In the genomic region with DNA sequence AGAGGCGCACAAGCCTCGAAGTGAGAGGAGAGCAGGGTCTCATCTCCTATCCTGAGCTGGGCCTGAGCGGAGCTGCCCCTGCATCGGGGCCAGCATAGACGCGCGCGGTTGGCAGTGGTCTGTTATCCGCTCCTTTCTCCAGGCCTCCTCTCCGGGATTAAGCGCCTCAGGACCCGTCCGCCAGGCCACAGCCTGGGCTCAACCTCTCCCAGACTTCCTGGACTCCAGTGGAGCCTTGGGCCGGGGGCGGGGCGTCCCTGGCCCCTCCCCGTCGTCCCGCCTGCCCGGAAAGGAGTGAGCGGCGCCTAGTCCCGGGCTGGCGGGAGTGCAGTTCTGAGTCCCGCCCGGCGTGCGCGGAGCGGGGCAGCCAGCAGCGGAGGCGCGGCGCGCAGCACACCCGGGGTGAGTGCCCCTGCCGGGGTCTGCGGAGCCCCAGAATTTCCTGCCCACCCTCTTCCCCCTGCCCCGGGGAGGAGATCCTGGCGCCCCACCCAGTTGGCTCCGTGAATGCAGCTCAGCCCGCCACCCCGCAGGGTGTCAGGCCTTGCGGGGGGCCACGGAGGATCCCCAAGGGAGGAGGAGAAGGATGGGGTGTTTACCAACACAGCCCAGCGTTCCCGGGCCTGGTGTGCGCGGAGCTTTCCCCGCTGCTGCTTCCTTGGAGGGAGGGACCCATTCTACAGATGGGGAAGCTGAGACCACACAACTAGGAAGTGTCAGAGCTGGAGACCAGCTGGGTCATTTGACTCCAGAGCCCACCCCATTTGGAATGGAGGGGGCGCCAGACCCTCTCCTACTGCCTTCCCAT, we compare ENCODE assay signal across 1 cellular context.
A peak's percentile ranks its signal among the peaks of the same experiment; 100 is the strongest.
TF ChIP-seq lines count a peak whose summit lies in the region.

A gene with protein sequence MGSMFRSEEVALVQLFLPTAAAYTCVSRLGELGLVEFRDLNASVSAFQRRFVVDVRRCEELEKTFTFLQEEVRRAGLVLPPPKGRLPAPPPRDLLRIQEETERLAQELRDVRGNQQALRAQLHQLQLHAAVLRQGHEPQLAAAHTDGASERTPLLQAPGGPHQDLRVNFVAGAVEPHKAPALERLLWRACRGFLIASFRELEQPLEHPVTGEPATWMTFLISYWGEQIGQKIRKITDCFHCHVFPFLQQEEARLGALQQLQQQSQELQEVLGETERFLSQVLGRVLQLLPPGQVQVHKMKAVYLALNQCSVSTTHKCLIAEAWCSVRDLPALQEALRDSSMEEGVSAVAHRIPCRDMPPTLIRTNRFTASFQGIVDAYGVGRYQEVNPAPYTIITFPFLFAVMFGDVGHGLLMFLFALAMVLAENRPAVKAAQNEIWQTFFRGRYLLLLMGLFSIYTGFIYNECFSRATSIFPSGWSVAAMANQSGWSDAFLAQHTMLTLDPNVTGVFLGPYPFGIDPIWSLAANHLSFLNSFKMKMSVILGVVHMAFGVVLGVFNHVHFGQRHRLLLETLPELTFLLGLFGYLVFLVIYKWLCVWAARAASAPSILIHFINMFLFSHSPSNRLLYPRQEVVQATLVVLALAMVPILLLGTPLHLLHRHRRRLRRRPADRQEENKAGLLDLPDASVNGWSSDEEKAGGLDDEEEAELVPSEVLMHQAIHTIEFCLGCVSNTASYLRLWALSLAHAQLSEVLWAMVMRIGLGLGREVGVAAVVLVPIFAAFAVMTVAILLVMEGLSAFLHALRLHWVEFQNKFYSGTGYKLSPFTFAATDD (plus strand): TSS at position 308 of the 808 bp plus-strand sequence. CDS start 2,247 bp downstream, outside the sequence.

TF ChIP-seq in GM12878, 131 proteins besides CTCF, POLR2A, EP300 and RAD21 (continued from another document and continues in another):
- TF ChIP-seq, protein P1, sequence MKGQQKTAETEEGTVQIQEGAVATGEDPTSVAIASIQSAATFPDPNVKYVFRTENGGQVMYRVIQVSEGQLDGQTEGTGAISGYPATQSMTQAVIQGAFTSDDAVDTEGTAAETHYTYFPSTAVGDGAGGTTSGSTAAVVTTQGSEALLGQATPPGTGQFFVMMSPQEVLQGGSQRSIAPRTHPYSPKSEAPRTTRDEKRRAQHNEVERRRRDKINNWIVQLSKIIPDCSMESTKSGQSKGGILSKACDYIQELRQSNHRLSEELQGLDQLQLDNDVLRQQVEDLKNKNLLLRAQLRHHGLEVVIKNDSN (IDR thresholded peaks at IDR 0.05; ENCODE audit: borderline replicate concordance, extremely low read length, insufficient read depth, low read depth, low read length) = no peak
- peak; percentile 70; the same call in 1 of the 2 replicates for TF ChIP-seq ZSCAN29 (IDR thresholded peaks at IDR 0.05)
- TF ChIP-seq IRF4 (IDR thresholded peaks at IDR 0.05; ENCODE audit: low read depth, low read length) = no peak
- TF ChIP-seq, protein P2, sequence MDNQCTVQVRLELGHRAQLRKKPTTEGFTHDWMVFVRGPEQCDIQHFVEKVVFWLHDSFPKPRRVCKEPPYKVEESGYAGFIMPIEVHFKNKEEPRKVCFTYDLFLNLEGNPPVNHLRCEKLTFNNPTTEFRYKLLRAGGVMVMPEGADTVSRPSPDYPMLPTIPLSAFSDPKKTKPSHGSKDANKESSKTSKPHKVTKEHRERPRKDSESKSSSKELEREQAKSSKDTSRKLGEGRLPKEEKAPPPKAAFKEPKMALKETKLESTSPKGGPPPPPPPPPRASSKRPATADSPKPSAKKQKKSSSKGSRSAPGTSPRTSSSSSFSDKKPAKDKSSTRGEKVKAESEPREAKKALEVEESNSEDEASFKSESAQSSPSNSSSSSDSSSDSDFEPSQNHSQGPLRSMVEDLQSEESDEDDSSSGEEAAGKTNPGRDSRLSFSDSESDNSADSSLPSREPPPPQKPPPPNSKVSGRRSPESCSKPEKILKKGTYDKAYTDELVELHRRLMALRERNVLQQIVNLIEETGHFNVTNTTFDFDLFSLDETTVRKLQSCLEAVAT (IDR thresholded peaks at IDR 0.05) = no peak
- TF ChIP-seq MEF2B (IDR thresholded peaks at IDR 0.05; ENCODE audit: partially characterized antibody, poor library complexity, severe bottlenecking) = peak; percentile 57
- TF ChIP-seq SMC3 (IDR thresholded peaks at IDR 0.05; ENCODE audit: borderline replicate concordance, low read length) = no peak
- TF ChIP-seq IKZF1 (conservative IDR thresholded peaks at IDR 0.05) = peak; percentile 73
- no peak for TF ChIP-seq ZZZ3 (IDR thresholded peaks at IDR 0.05; ENCODE audit: control insufficient read depth, insufficient read length, low read depth)
- TF ChIP-seq FOXM1 (IDR thresholded peaks at IDR 0.05; ENCODE audit: low read depth, low read length) = no peak
- TF ChIP-seq RCOR1 (conservative IDR thresholded peaks at IDR 0.05; ENCODE audit: low read depth, low read length) = 0 out of 2 replicates have a peak, but pooled peaks have one; percentile 43
- TF ChIP-seq POLR2AphosphoS5 (IDR thresholded peaks at IDR 0.05; ENCODE audit: low read length) = peak; percentile 78
- TF ChIP-seq SMAD5 (IDR thresholded peaks at IDR 0.05; ENCODE audit: low read depth) = peak; percentile 59
- TF ChIP-seq CEBPB (IDR thresholded peaks at IDR 0.05; ENCODE audit: borderline replicate concordance in 1 of 2, low read depth in 2 of 2, low read length in 2 of 2) = no peak
- no peak for TF ChIP-seq GABPA (IDR thresholded peaks at IDR 0.05; ENCODE audit: low read depth)
- peak; percentile 44 for TF ChIP-seq EED (IDR thresholded peaks at IDR 0.05; ENCODE audit: low read depth)
- peak; percentile 40; the same call in 1 of the 2 replicates for TF ChIP-seq BACH1 (IDR thresholded peaks at IDR 0.05; ENCODE audit: borderline replicate concordance)
- TF ChIP-seq MTA3 (IDR thresholded peaks at IDR 0.05; ENCODE audit: borderline replicate concordance, low read length) = no peak
- TF ChIP-seq SREBF1 (IDR thresholded peaks at IDR 0.05; ENCODE audit: low read length) = no peak
- peak; percentile 8 to 54; a peak in 2 of 4 replicates for TF ChIP-seq BHLHE40 (IDR thresholded peaks at IDR 0.05; ENCODE audit: borderline replicate concordance in 1 of 2, low read depth in 2 of 2, low read length in 1 of 2)
- no peak for TF ChIP-seq ZNF207 (IDR thresholded peaks at IDR 0.05; ENCODE audit: borderline replicate concordance)
- TF ChIP-seq DPF2 (IDR thresholded peaks at IDR 0.05) = peak; percentile 64; the same call in 1 of the 2 replicates
- TF ChIP-seq ZNF274 (IDR thresholded peaks at IDR 0.05; ENCODE audit: insufficient read depth, insufficient read length) = no peak
- no peak for TF ChIP-seq MYC (IDR thresholded peaks at IDR 0.05; ENCODE audit: insufficient read depth, insufficient read length, insufficient replicate concordance, low read length, severe bottlenecking)
- TF ChIP-seq, protein P3, sequence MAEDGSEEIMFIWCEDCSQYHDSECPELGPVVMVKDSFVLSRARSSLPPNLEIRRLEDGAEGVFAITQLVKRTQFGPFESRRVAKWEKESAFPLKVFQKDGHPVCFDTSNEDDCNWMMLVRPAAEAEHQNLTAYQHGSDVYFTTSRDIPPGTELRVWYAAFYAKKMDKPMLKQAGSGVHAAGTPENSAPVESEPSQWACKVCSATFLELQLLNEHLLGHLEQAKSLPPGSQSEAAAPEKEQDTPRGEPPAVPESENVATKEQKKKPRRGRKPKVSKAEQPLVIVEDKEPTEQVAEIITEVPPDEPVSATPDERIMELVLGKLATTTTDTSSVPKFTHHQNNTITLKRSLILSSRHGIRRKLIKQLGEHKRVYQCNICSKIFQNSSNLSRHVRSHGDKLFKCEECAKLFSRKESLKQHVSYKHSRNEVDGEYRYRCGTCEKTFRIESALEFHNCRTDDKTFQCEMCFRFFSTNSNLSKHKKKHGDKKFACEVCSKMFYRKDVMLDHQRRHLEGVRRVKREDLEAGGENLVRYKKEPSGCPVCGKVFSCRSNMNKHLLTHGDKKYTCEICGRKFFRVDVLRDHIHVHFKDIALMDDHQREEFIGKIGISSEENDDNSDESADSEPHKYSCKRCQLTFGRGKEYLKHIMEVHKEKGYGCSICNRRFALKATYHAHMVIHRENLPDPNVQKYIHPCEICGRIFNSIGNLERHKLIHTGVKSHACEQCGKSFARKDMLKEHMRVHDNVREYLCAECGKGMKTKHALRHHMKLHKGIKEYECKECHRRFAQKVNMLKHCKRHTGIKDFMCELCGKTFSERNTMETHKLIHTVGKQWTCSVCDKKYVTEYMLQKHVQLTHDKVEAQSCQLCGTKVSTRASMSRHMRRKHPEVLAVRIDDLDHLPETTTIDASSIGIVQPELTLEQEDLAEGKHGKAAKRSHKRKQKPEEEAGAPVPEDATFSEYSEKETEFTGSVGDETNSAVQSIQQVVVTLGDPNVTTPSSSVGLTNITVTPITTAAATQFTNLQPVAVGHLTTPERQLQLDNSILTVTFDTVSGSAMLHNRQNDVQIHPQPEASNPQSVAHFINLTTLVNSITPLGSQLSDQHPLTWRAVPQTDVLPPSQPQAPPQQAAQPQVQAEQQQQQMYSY (CRISPR knock-in tag; IDR thresholded peaks at IDR 0.05) = no peak
- TF ChIP-seq YY1 (IDR thresholded peaks at IDR 0.05; ENCODE audit: low read depth, low read length) = no peak
- no peak for TF ChIP-seq BCL11A (IDR thresholded peaks at IDR 0.05; ENCODE audit: low read depth, low read length)
- no peak; a peak in 1 of 3 replicates for TF ChIP-seq EGR1 (IDR thresholded peaks at IDR 0.05; ENCODE audit: borderline replicate concordance in 1 of 2, low read depth in 2 of 2, low read length in 2 of 2)
- TF ChIP-seq, protein P4, sequence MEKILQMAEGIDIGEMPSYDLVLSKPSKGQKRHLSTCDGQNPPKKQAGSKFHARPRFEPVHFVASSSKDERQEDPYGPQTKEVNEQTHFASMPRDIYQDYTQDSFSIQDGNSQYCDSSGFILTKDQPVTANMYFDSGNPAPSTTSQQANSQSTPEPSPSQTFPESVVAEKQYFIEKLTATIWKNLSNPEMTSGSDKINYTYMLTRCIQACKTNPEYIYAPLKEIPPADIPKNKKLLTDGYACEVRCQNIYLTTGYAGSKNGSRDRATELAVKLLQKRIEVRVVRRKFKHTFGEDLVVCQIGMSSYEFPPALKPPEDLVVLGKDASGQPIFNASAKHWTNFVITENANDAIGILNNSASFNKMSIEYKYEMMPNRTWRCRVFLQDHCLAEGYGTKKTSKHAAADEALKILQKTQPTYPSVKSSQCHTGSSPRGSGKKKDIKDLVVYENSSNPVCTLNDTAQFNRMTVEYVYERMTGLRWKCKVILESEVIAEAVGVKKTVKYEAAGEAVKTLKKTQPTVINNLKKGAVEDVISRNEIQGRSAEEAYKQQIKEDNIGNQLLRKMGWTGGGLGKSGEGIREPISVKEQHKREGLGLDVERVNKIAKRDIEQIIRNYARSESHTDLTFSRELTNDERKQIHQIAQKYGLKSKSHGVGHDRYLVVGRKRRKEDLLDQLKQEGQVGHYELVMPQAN (conservative IDR thresholded peaks at IDR 0.05) = peak; percentile 78; the same call in 1 of the 2 replicates
- no peak for TF ChIP-seq NFIC (IDR thresholded peaks at IDR 0.05; ENCODE audit: low read depth, low read length)
- peak; percentile 79 for TF ChIP-seq MXI1 (IDR thresholded peaks at IDR 0.05; ENCODE audit: low read depth, low read length)
- peak; percentile 7 for TF ChIP-seq SP1 (IDR thresholded peaks at IDR 0.05; ENCODE audit: low read depth, low read length)
- peak; percentile 82; the same call in 1 of the 2 replicates for TF ChIP-seq PML (IDR thresholded peaks at IDR 0.05; ENCODE audit: low read length)
- peak; percentile 14; the same call in 1 of the 2 replicates for TF ChIP-seq FOXK2 (IDR thresholded peaks at IDR 0.05)
- TF ChIP-seq STAT3 (IDR thresholded peaks at IDR 0.05; ENCODE audit: low read depth, low read length) = no peak
- no peak for TF ChIP-seq SIX5 (IDR thresholded peaks at IDR 0.05; ENCODE audit: low read depth, low read length, severe bottlenecking)
- 0 out of 2 replicates have a peak, but pooled peaks have one; percentile 54 for TF ChIP-seq CHD1 (IDR thresholded peaks at IDR 0.05; ENCODE audit: low read depth, low read length)
- no peak for TF ChIP-seq SIN3A (IDR thresholded peaks at IDR 0.05; ENCODE audit: low read depth, low read length)
- no peak for TF ChIP-seq RFX5 (IDR thresholded peaks at IDR 0.05; ENCODE audit: low read depth, low read length)
- no peak for TF ChIP-seq ESRRA (IDR thresholded peaks at IDR 0.05; ENCODE audit: low read length)
- TF ChIP-seq NR2C1 (IDR thresholded peaks at IDR 0.05) = no peak
- TF ChIP-seq, protein P5, sequence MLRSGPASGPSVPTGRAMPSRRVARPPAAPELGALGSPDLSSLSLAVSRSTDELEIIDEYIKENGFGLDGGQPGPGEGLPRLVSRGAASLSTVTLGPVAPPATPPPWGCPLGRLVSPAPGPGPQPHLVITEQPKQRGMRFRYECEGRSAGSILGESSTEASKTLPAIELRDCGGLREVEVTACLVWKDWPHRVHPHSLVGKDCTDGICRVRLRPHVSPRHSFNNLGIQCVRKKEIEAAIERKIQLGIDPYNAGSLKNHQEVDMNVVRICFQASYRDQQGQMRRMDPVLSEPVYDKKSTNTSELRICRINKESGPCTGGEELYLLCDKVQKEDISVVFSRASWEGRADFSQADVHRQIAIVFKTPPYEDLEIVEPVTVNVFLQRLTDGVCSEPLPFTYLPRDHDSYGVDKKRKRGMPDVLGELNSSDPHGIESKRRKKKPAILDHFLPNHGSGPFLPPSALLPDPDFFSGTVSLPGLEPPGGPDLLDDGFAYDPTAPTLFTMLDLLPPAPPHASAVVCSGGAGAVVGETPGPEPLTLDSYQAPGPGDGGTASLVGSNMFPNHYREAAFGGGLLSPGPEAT (IDR thresholded peaks at IDR 0.05; ENCODE audit: low read depth) = peak; percentile 36
- no peak for TF ChIP-seq TCF3 (IDR thresholded peaks at IDR 0.05; ENCODE audit: borderline replicate concordance, insufficient read depth, low read depth, low read length)
- no peak for TF ChIP-seq MYB (IDR thresholded peaks at IDR 0.05; ENCODE audit: borderline replicate concordance, low read depth, low read length)
- no peak for TF ChIP-seq ZBED1 (IDR thresholded peaks at IDR 0.05; ENCODE audit: borderline replicate concordance)
- TF ChIP-seq NRF1 (conservative IDR thresholded peaks at IDR 0.05; ENCODE audit: low read depth, low read length) = no peak
- TF ChIP-seq MEF2A (IDR thresholded peaks at IDR 0.05; ENCODE audit: insufficient read depth, low read depth, low read length) = no peak
- no peak for TF ChIP-seq NFYA (IDR thresholded peaks at IDR 0.05; ENCODE audit: borderline replicate concordance, low read depth, low read length)
- 0 out of 2 replicates have a peak, but pooled peaks have one; percentile 30 for TF ChIP-seq NR2F1 (conservative IDR thresholded peaks at IDR 0.05)
- TF ChIP-seq JUNB (IDR thresholded peaks at IDR 0.05) = no peak
- TF ChIP-seq TBL1XR1 (IDR thresholded peaks at IDR 0.05; ENCODE audit: low read depth, low read length) = no peak
- TF ChIP-seq SUPT20H (IDR thresholded peaks at IDR 0.05; ENCODE audit: borderline replicate concordance, control insufficient read depth, low read depth, low read length) = no peak
- no peak for TF ChIP-seq SRF (IDR thresholded peaks at IDR 0.05; ENCODE audit: low read depth in 2 of 2, low read length in 2 of 2)
- TF ChIP-seq NBN (IDR thresholded peaks at IDR 0.05) = 0 out of 2 replicates have a peak, but pooled peaks have one; percentile 5
- TF ChIP-seq, protein P6, sequence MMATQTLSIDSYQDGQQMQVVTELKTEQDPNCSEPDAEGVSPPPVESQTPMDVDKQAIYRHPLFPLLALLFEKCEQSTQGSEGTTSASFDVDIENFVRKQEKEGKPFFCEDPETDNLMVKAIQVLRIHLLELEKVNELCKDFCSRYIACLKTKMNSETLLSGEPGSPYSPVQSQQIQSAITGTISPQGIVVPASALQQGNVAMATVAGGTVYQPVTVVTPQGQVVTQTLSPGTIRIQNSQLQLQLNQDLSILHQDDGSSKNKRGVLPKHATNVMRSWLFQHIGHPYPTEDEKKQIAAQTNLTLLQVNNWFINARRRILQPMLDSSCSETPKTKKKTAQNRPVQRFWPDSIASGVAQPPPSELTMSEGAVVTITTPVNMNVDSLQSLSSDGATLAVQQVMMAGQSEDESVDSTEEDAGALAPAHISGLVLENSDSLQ (IDR thresholded peaks at IDR 0.05) = no peak
- TF ChIP-seq CHD2 (IDR thresholded peaks at IDR 0.05; ENCODE audit: borderline replicate concordance, low read depth, low read length) = 0 out of 2 replicates have a peak, but pooled peaks have one; percentile 43
